Comparison of ENCODE assay signal across 9 cellular contexts in the genomic region with DNA sequence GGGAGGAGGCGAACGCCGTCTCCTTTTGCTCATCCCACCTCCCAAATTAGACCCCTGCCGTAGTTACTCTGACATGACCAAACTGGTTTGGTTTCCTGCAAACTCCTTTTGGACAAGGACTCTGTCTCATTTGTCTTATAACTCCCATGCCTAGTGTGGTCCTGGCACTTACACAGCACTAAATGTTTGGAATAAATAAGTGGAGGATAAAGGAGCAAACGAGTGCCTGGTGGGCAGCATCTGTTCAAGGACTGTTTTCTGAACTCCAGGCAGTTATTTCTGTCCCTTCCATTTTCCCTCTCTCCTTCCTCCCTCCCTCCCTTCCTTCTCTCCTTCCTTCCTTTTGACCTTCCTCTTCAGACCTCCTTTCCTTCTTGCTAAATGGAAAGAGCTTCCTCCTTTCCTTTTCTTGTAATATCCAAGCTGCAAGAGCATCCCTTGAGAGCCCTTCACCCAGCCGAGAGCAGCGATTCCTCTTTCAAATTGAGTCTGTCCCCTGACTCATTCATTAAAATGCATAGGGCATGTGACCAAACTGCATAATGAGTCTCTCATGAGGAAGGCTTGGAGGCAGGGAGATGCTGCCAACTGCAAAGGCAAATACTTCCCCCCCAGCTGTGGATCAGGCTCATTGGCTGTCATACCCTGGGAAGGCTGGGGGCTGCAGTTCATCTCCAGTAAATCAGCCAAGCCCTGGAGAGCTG. TPM values are rescaled to one million over a fixed set of nuclear protein-coding genes. Genes with fewer than 3 reads are reported as not detected.
DNase-seq lines count a peak whose midpoint lies in the region; ATAC-seq, FAIRE-seq and TF ChIP-seq lines count a peak whose summit lies in the region.
"Had no signal": no experiment of that assay in that cellular context is flagged by ENCODE, and none has a peak within 500 bp of the region (broad histone marks: within the 10 kb centered on the region; RNA-seq: fewer than 3 reads in every experiment).

No MANE protein-coding gene starts in this region.

- no peaks in the 10 kb centered on the region for H3K9me3 Mint-ChIP-seq in immature natural killer cell

- H3K27me3 ChIP-seq in body of pancreas: no peaks in the 10 kb centered on the region

- no peak for FAIRE-seq in A549 (lab: Jason Lieb, UNC)

- CTCF ChIA-PET in A549 (lab: Yijun Ruan, JAX): interaction anchor here (0.8 to 7.7 kb wide), 3 partner anchors 8 to 36 kb away, joined by 3 to 32 read pairs (median 3); a partner anchor contains a TSS

- peaks cover 0 to 3% (median 0%) of the 10 kb centered on the region in 3 donors for H3K36me3 Mint-ChIP-seq in immature natural killer cell

- H3K9me3 ChIP-seq in A549 (no peaks in the 10 kb centered on the region), body of pancreas (no peaks in the 10 kb centered on the region)

- no peak for TF ChIP-seq RAD21 in A549 (conservative IDR thresholded peaks at IDR 0.05 in 1 of 2, IDR thresholded peaks at IDR 0.05 in 1 of 2)

- no peak for ATAC-seq in A549
- peak; percentile 55 for ATAC-seq in GM18498 (IDR thresholded peaks at IDR 0.05; ENCODE audit: unreplicated experiment)
- peak; percentile 46 for ATAC-seq in HG02943 (IDR thresholded peaks at IDR 0.05; ENCODE audit: low read depth, unreplicated experiment)
- peak; percentile 41 for ATAC-seq in body of pancreas
- ATAC-seq: HCT116 had no signal

- intact Hi-C loops in body of pancreas (cut with DNase I): no loop called here

- TF ChIP-seq EP300 in A549 (IDR thresholded peaks at IDR 0.05): no peak

- TF ChIP-seq POLR2A in A549 (IDR thresholded peaks at IDR 0.05; ENCODE audit: low read length) (no peak), body of pancreas (IDR thresholded peaks at IDR 0.05) (no peak)

- POLR2A ChIA-PET in A549 (lab: Yijun Ruan, JAX): no interaction called here

- WGBS in A549 (ENCODE audit: missing lambda C conversion rate): 89% methylated on average over 7 of the region's 7 CpGs
- 64 to 72% methylated on average over 7 of the region's 7 CpGs for WGBS in body of pancreas, 2 donors

- H3K27me3 Mint-ChIP-seq in immature natural killer cell (ENCODE audit: low read depth in 3 of 3): peaks cover 0 to 2% (median 2%) of the 10 kb centered on the region in 3 donors

- DNase-seq in A549 (ENCODE audit: low read depth in 1 of 2, low spot score in 1 of 2) (no peak), NCI-H2227 treated with DMSO at 0.1 percent for 48 hours (lab: John Stamatoyannopoulos, UW) (peak; percentile 45), body of pancreas (peak; percentile 19 to 71 (median 32)), immature natural killer cell (no peak), smooth muscle cell of the brain vasculature (ENCODE audit: low read depth, low spot score) (peak; percentile 58), HUDEP-2 (lab: John Stamatoyannopoulos, UW; ENCODE audit: unreplicated experiment in 76 of 76) (no peak)

- peak overlapping the region; percentile 79 to 90 (median 82) for H3K4me3 Mint-ChIP-seq in immature natural killer cell

- H3K4me3 ChIP-seq in A549 (no peak overlapping the region), body of pancreas (no peak overlapping the region)

- peaks cover 55 to 65% of the 10 kb centered on the region in 2 donors for H3K4me1 Mint-ChIP-seq in immature natural killer cell

- peak overlapping the region; percentile 77 to 96 (median 84) for H3K27ac Mint-ChIP-seq in immature natural killer cell

- TF ChIP-seq CTCF in A549 (IDR thresholded peaks at IDR 0.05) (no peak), body of pancreas (IDR thresholded peaks at IDR 0.05) (no peak)

- peaks cover 50% of the 10 kb centered on the region for H3K4me1 ChIP-seq in A549
- H3K4me1 ChIP-seq in body of pancreas: peaks cover 19% of the 10 kb centered on the region

- H3K27ac ChIP-seq in A549 (peak overlapping the region; percentile 46 to 72; a peak in 5 of 6 replicates), body of pancreas (peak overlapping the region in 2 of 4 donors; percentile 63 to 73)

- H3K4me2 ChIP-seq in A549: peak overlapping the region; percentile 36; the same call in 1 of the 3 replicates

- no peaks in the 10 kb centered on the region for H3K36me3 ChIP-seq in body of pancreas (replicated peaks in 1 of 2; ENCODE audit: insufficient read depth in 1 of 2, low read depth in 2 of 2)

TF ChIP-seq in A549, 52 proteins besides CTCF, POLR2A, EP300 and RAD21:
- TF ChIP-seq ESRRA (IDR thresholded peaks at IDR 0.05; ENCODE audit: borderline replicate concordance, low read length): no peak
- TF ChIP-seq RCOR1 (IDR thresholded peaks at IDR 0.05; ENCODE audit: low read depth, low read length): no peak
- TF ChIP-seq, protein P1, sequence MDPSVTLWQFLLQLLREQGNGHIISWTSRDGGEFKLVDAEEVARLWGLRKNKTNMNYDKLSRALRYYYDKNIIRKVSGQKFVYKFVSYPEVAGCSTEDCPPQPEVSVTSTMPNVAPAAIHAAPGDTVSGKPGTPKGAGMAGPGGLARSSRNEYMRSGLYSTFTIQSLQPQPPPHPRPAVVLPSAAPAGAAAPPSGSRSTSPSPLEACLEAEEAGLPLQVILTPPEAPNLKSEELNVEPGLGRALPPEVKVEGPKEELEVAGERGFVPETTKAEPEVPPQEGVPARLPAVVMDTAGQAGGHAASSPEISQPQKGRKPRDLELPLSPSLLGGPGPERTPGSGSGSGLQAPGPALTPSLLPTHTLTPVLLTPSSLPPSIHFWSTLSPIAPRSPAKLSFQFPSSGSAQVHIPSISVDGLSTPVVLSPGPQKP (IDR thresholded peaks at IDR 0.05; ENCODE audit: low read depth, low read length): no peak
- no peak for TF ChIP-seq ZSCAN20 (CRISPR knock-in tag; IDR thresholded peaks at IDR 0.05)
- TF ChIP-seq FOSB (CRISPR knock-in tag; IDR thresholded peaks at IDR 0.05): no peak
- TF ChIP-seq ZNF302 (CRISPR knock-in tag; IDR thresholded peaks at IDR 0.05): no peak
- no peak for TF ChIP-seq SREBF2 (IDR thresholded peaks at IDR 0.05)
- no peak for TF ChIP-seq MAZ (IDR thresholded peaks at IDR 0.05; ENCODE audit: borderline replicate concordance, low read depth, low read length)
- no peak for TF ChIP-seq CHD4 (IDR thresholded peaks at IDR 0.05; ENCODE audit: borderline replicate concordance)
- no peak for TF ChIP-seq HOXA7 (CRISPR knock-in tag; IDR thresholded peaks at IDR 0.05)
- TF ChIP-seq, protein P2, sequence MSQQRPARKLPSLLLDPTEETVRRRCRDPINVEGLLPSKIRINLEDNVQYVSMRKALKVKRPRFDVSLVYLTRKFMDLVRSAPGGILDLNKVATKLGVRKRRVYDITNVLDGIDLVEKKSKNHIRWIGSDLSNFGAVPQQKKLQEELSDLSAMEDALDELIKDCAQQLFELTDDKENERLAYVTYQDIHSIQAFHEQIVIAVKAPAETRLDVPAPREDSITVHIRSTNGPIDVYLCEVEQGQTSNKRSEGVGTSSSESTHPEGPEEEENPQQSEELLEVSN (IDR thresholded peaks at IDR 0.05; ENCODE audit: borderline replicate concordance, low read depth): no peak
- TF ChIP-seq, protein P3, sequence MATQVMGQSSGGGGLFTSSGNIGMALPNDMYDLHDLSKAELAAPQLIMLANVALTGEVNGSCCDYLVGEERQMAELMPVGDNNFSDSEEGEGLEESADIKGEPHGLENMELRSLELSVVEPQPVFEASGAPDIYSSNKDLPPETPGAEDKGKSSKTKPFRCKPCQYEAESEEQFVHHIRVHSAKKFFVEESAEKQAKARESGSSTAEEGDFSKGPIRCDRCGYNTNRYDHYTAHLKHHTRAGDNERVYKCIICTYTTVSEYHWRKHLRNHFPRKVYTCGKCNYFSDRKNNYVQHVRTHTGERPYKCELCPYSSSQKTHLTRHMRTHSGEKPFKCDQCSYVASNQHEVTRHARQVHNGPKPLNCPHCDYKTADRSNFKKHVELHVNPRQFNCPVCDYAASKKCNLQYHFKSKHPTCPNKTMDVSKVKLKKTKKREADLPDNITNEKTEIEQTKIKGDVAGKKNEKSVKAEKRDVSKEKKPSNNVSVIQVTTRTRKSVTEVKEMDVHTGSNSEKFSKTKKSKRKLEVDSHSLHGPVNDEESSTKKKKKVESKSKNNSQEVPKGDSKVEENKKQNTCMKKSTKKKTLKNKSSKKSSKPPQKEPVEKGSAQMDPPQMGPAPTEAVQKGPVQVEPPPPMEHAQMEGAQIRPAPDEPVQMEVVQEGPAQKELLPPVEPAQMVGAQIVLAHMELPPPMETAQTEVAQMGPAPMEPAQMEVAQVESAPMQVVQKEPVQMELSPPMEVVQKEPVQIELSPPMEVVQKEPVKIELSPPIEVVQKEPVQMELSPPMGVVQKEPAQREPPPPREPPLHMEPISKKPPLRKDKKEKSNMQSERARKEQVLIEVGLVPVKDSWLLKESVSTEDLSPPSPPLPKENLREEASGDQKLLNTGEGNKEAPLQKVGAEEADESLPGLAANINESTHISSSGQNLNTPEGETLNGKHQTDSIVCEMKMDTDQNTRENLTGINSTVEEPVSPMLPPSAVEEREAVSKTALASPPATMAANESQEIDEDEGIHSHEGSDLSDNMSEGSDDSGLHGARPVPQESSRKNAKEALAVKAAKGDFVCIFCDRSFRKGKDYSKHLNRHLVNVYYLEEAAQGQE (IDR thresholded peaks at IDR 0.05): no peak
- TF ChIP-seq JUN (IDR thresholded peaks at IDR 0.05): no peak
TF ChIP-seq in A549: peak in this region for 0.

RNA-seq across cellular contexts. Expression of a gene that starts 36.9 kb away (rescaled TPM):
- polyA plus RNA-seq in A549 (2011; rRNA removed) (44.9 and 51.6 TPM in 2 replicates), A549 (2017; fragmentation: RNase III; extraction: RNeasy Plus Mini Kit Qiagen cat#74134 plus additional on column Dnase treatment) (16.2 to 17.9 TPM (median 17.8 TPM) in 3 replicates), immature natural killer cell (10 to 100 TPM; 47.1 to 68.6 (median 48.5) TPM)
- 5.3 and 5.4 TPM in 2 replicates for polyA plus RNA-seq in A549 (2012; cell fraction: cytosol; rRNA removed)
- polyA plus RNA-seq in A549 (2012; cell fraction: nucleus; rRNA removed): 4.7 and 5.5 TPM in 2 replicates
- 61.4 and 65.6 TPM in 2 replicates for polyA minus RNA-seq in A549 (2011; rRNA and poly(A)+ RNA removed)
- 10 to 100 TPM; 38.1 to 58.7 TPM for total RNA-seq in body of pancreas

RNA-seq across cellular contexts. Expression of a gene that starts 39.0 kb away (rescaled TPM):
- polyA plus RNA-seq in A549 (2011; rRNA removed): 2.0 and 2.6 TPM in 2 replicates
- polyA plus RNA-seq in A549 (2012; cell fraction: cytosol; rRNA removed): 0.98 and 1.3 TPM in 2 replicates
- polyA plus RNA-seq in A549 (2012; cell fraction: nucleus; rRNA removed): 0.53 and 0.72 TPM in 2 replicates
- 2.8 to 3.4 TPM (median 3.0 TPM) in 3 replicates for polyA plus RNA-seq in A549 (2017; fragmentation: RNase III; extraction: RNeasy Plus Mini Kit Qiagen cat#74134 plus additional on column Dnase treatment)
- 5.0 and 6.3 TPM in 2 replicates for polyA minus RNA-seq in A549 (2011; rRNA and poly(A)+ RNA removed)
- 10 to 100 TPM in 1 of 2 donors, 1 to 10 TPM in 1; 3.1 to 12.5 TPM for total RNA-seq in body of pancreas
- not detected for polyA plus RNA-seq in immature natural killer cell

Comparison
In these comparisons a context has a peak if more than half of its experiments do, and no peak if none do; other contexts are left out.
1. ATAC-seq: peak in GM18498 (single experiment), HG02943 (single experiment) and body of pancreas (single experiment); none in A549 (0 of 2).
2. DNase-seq: peak in NCI-H2227 treated with DMSO at 0.1 percent for 48 hours (single experiment), body of pancreas (4 of 4) and smooth muscle cell of the brain vasculature (single experiment); none in A549 (0 of 2), immature natural killer cell (0 of 3) and HUDEP-2 (0 of 76).